Comparison of ENCODE assay signal across 18 cellular contexts in genomic region chr2:146651361-146651760, GRCh38.
A peak's percentile ranks its signal among the peaks of the same experiment; 100 is the strongest.
DNase-seq lines count a peak whose midpoint lies in the region; ATAC-seq, FAIRE-seq and TF ChIP-seq lines count a peak whose summit lies in the region.
"Had no signal": no experiment of that assay in that cellular context is flagged by ENCODE, and none has a peak within 500 bp of the region (broad histone marks: within the 10 kb centered on the region; RNA-seq: fewer than 3 reads in every experiment).

No MANE protein-coding gene starts in this region.

- TF ChIP-seq POLR2A in HepG2 (IDR thresholded peaks at IDR 0.05; ENCODE audit: insufficient read depth in 1 of 2, low read depth in 2 of 2, low read length in 2 of 2) (no peak), right lobe of liver (IDR thresholded peaks at IDR 0.05) (no peak)

- BruUV-seq in HepG2 (replicated peaks; lab: Mats Ljungman, UMichigan) (no TSS peak), PC-3 (replicated peaks; lab: Mats Ljungman, UMichigan) (no TSS peak)

- H4K20me1 ChIP-seq in HepG2 (ENCODE audit: insufficient read depth, low read length) (no peaks in the 10 kb centered on the region), PC-3 (ENCODE audit: low read length) (no peaks in the 10 kb centered on the region)

- no peak overlapping the region for H3K9ac ChIP-seq in HepG2 (ENCODE audit: insufficient read depth, low read depth, low read length)
- no peak overlapping the region for H3K9ac ChIP-seq in PC-3 (ENCODE audit: low read length)
- H3K9ac ChIP-seq in mesendoderm (ENCODE audit: low read length): no peak overlapping the region

- H3K79me1 ChIP-seq in mesendoderm (ENCODE audit: low read length): no peaks in the 10 kb centered on the region

- FAIRE-seq in HepG2 (lab: Jason Lieb, UNC): no peak
- FAIRE-seq: A549, D721Med, H54 had no signal

- H3K18ac ChIP-seq in mesendoderm (ENCODE audit: low read length): no peak overlapping the region

- no peak overlapping the region for H2BK120ac ChIP-seq in mesendoderm (ENCODE audit: low read depth, low read length)

- TF ChIP-seq CTCF in HepG2 (CRISPR knock-in tag; IDR thresholded peaks at IDR 0.05): no peak
- TF ChIP-seq CTCF in right lobe of liver (IDR thresholded peaks at IDR 0.05): no peak
- no peak for TF ChIP-seq CTCF in PC-3 (conservative IDR thresholded peaks at IDR 0.05; ENCODE audit: low read depth, low read length)
- no peak for TF ChIP-seq CTCF in fibroblast of mammary gland (conservative IDR thresholded peaks at IDR 0.05; ENCODE audit: control insufficient read depth, insufficient read depth, low read depth, low read length)

- TF ChIP-seq RAD21 in HepG2 (CRISPR knock-in tag; IDR thresholded peaks at IDR 0.05): no peak

- in situ Hi-C loops in HepG2 (cut with HindIII; ENCODE audit: extremely low pct_ligation_motif_present, low pct_unique_long_range_greater_than_20kb): no loop called here

- H3K36me3 Mint-ChIP-seq in activated CD4-positive, alpha-beta memory T cell treated with anti-CD3 and anti-CD28 coated beads, Interleukin-2, amount 10 ng/mL, durations not matched to agents 7 days and 5 days (ENCODE audit: low read depth): no peaks in the 10 kb centered on the region

- no peak overlapping the region for H3K4ac ChIP-seq in mesendoderm (ENCODE audit: low read depth, low read length)

- no peak overlapping the region for H3K23ac ChIP-seq in mesendoderm (ENCODE audit: low read length)

- ATAC-seq in HepG2 (no peak), right lobe of liver (no peak), PC-3 (no peak)
- ATAC-seq: A549, GM23338, HCT116 had no signal

- no peak overlapping the region for H3K27ac Mint-ChIP-seq in activated CD4-positive, alpha-beta memory T cell treated with anti-CD3 and anti-CD28 coated beads, Interleukin-2, amount 10 ng/mL, durations not matched to agents 7 days and 5 days
- H3K27ac Mint-ChIP-seq: CD4-positive, alpha-beta T cell; GM23338 had no signal

- no peaks in the 10 kb centered on the region for H3K4me1 Mint-ChIP-seq in activated CD4-positive, alpha-beta memory T cell treated with anti-CD3 and anti-CD28 coated beads, Interleukin-2, amount 10 ng/mL, durations not matched to agents 7 days and 5 days
- H3K4me1 Mint-ChIP-seq: GM23338 had no signal

- POLR2A ChIA-PET in HepG2 (lab: Yijun Ruan, JAX): no interaction called here
- POLR2A ChIA-PET in PC-3 (lab: Charles Lee; ENCODE audit: unreplicated experiment): no interaction called here
- POLR2A ChIA-PET in activated CD4-positive, alpha-beta memory T cell treated with anti-CD3 and anti-CD28 coated beads, Interleukin-2, amount 10 ng/mL, durations not matched to agents 7 days and 5 days (lab: Charles Lee): no interaction called here

- no peaks in the 10 kb centered on the region for H3F3A ChIP-seq in PC-3 (ENCODE audit: low read length, unreplicated experiment)

- 1% methylated on average over 3 of the region's 3 CpGs for WGBS in HepG2 (ENCODE audit: low lambda C conversion rate)
- WGBS in right lobe of liver (ENCODE audit: insufficient coverage, low coverage, low lambda C conversion rate, missing lambda C conversion rate): 30% methylated on average over 3 of the region's 3 CpGs
- no CpG with 5 or more reads among the region's 3 CpGs for WGBS in mesendoderm (ENCODE audit: extremely low coverage, insufficient coverage, low lambda C conversion rate)

- H3K4me3 ChIP-seq in HepG2 (replicated peaks in 1 of 3; ENCODE audit: insufficient read depth in 1 of 3, low read depth in 2 of 3, low read length in 3 of 3) (no peak overlapping the region), right lobe of liver (no peak overlapping the region), PC-3 (ENCODE audit: low read length) (no peak overlapping the region), fibroblast of mammary gland (ENCODE audit: control insufficient read depth, low read depth, low read length) (no peak overlapping the region), mesendoderm (ENCODE audit: low read length) (no peak overlapping the region)
- H3K4me3 ChIP-seq: A549, GM23338 had no signal

- H2AFZ ChIP-seq in HepG2 (ENCODE audit: low read length) (no peak overlapping the region), PC-3 (ENCODE audit: low read length) (no peak overlapping the region)
- H2AFZ ChIP-seq: GM23338 had no signal

- H4K8ac ChIP-seq in mesendoderm (ENCODE audit: low read depth, low read length): no peak overlapping the region

- no peaks in the 10 kb centered on the region for H3K79me2 ChIP-seq in HepG2 (ENCODE audit: insufficient read depth, low read length)
- no peaks in the 10 kb centered on the region for H3K79me2 ChIP-seq in PC-3 (ENCODE audit: low read length)
- H3K79me2 ChIP-seq in mesendoderm (ENCODE audit: control insufficient read depth, insufficient read depth, low read length): no peaks in the 10 kb centered on the region

- H3K27ac ChIP-seq in HepG2 (ENCODE audit: extremely low read length, insufficient read depth, low read length) (no peak overlapping the region), right lobe of liver (no peak overlapping the region), PC-3 (ENCODE audit: low read length) (no peak overlapping the region), mesendoderm (ENCODE audit: low read depth, low read length) (no peak overlapping the region)
- H3K27ac ChIP-seq: 22Rv1, A549, C4-2B had no signal

- H3K4me2 ChIP-seq in HepG2 (ENCODE audit: low read depth, low read length): no peak overlapping the region
- no peak overlapping the region for H3K4me2 ChIP-seq in PC-3 (ENCODE audit: low read length)
- H3K4me2 ChIP-seq in mesendoderm (ENCODE audit: low read length): no peak overlapping the region
- H3K4me2 ChIP-seq: A549, GM23338 had no signal

- H3K9me3 ChIP-seq in HepG2 (ENCODE audit: low read length): no peaks in the 10 kb centered on the region
- H3K9me3 ChIP-seq in right lobe of liver: no peaks in the 10 kb centered on the region
- H3K9me3 ChIP-seq in PC-3 (ENCODE audit: low read length): no peaks in the 10 kb centered on the region
- H3K9me3 ChIP-seq: Caco-2 had no signal

- H3K9me3 Mint-ChIP-seq in activated CD4-positive, alpha-beta memory T cell treated with anti-CD3 and anti-CD28 coated beads, Interleukin-2, amount 10 ng/mL, durations not matched to agents 7 days and 5 days: no peaks in the 10 kb centered on the region
- H3K9me3 Mint-ChIP-seq: CD4-positive, alpha-beta T cell had no signal

- DNase-seq in HepG2 (ENCODE audit: low spot score): no peak
- no peak for DNase-seq in right lobe of liver
- DNase-seq in PC-3: peak; percentile 33
- DNase-seq in fibroblast of mammary gland (ENCODE audit: low read depth): peak; percentile 4
- no peak for DNase-seq in effector CD4-positive, alpha-beta T cell
- DNase-seq in mesendoderm: no peak
- DNase-seq in activated CD4-positive, alpha-beta memory T cell treated with anti-CD3 and anti-CD28 coated beads, Interleukin-2, amount 10 ng/mL, durations not matched to agents 7 days and 5 days: no peak
- DNase-seq: AML-193; Caco-2; CD4-positive, alpha-beta T cell; GF-D8 had no signal

- no peak overlapping the region for H2BK15ac ChIP-seq in mesendoderm (replicated peaks; ENCODE audit: low read depth)

- no peaks in the 10 kb centered on the region for H3K27me3 Mint-ChIP-seq in activated CD4-positive, alpha-beta memory T cell treated with anti-CD3 and anti-CD28 coated beads, Interleukin-2, amount 10 ng/mL, durations not matched to agents 7 days and 5 days
- H3K27me3 Mint-ChIP-seq: CD4-positive, alpha-beta T cell had no signal

- no peaks in the 10 kb centered on the region for H3K9me2 ChIP-seq in PC-3 (replicated peaks; ENCODE audit: low read length)

- H3K4me3 Mint-ChIP-seq in activated CD4-positive, alpha-beta memory T cell treated with anti-CD3 and anti-CD28 coated beads, Interleukin-2, amount 10 ng/mL, durations not matched to agents 7 days and 5 days: no peak overlapping the region
- H3K4me3 Mint-ChIP-seq: CD4-positive, alpha-beta T cell; GM23338 had no signal

- intact Hi-C loops in HepG2 (cut with micrococcal nuclease; ENCODE audit: unreplicated experiment): no loop called here
- intact Hi-C loops in right lobe of liver (cut with DNase I): no loop called here
- intact Hi-C loops in PC-3 (cut with micrococcal nuclease): no loop called here

- H3K27me3 ChIP-seq in HepG2 (ENCODE audit: control insufficient read depth in 1 of 2, insufficient read depth in 2 of 2, low read length in 2 of 2) (no peaks in the 10 kb centered on the region), right lobe of liver (no peaks in the 10 kb centered on the region), PC-3 (ENCODE audit: low read length) (no peaks in the 10 kb centered on the region), mesendoderm (ENCODE audit: insufficient read depth, low read length, poor library complexity) (no peaks in the 10 kb centered on the region)

- TF ChIP-seq EP300 in HepG2 (IDR thresholded peaks at IDR 0.05; ENCODE audit: low read depth in 2 of 2, low read length in 2 of 2) (no peak), HepG2 (CRISPR knock-in tag; IDR thresholded peaks at IDR 0.05; ENCODE audit: borderline replicate concordance) (no peak)

- H3K36me3 ChIP-seq in HepG2 (replicated peaks in 1 of 2; ENCODE audit: control insufficient read depth in 1 of 2, insufficient read depth in 2 of 2, low read length in 2 of 2): no peaks in the 10 kb centered on the region
- no peaks in the 10 kb centered on the region for H3K36me3 ChIP-seq in right lobe of liver
- no peaks in the 10 kb centered on the region for H3K36me3 ChIP-seq in PC-3 (ENCODE audit: low read depth, low read length)
- no peaks in the 10 kb centered on the region for H3K36me3 ChIP-seq in mesendoderm (ENCODE audit: control insufficient read depth, insufficient read depth, low read length)

- no peak overlapping the region for H2BK5ac ChIP-seq in mesendoderm (ENCODE audit: low read length)

- H3K4me1 ChIP-seq in HepG2 (ENCODE audit: insufficient read depth, low read length): no peaks in the 10 kb centered on the region
- H3K4me1 ChIP-seq in right lobe of liver: no peaks in the 10 kb centered on the region
- 0 out of 2 replicates have a peak, but pooled peaks cover 6% of the 10 kb centered on the region for H3K4me1 ChIP-seq in PC-3 (ENCODE audit: insufficient read depth, low read length)
- no peaks in the 10 kb centered on the region for H3K4me1 ChIP-seq in mesendoderm (ENCODE audit: control insufficient read depth, low read depth, low read length)
- H3K4me1 ChIP-seq: A549, Caco-2 had no signal

- CTCF ChIA-PET in HepG2 (lab: Yijun Ruan, JAX; ENCODE audit: low intra/inter-chr PET ratio, low total read pairs): no interaction called here
- CTCF ChIA-PET in PC-3 (lab: Charles Lee): no interaction called here
- CTCF ChIA-PET in activated CD4-positive, alpha-beta memory T cell treated with anti-CD3 and anti-CD28 coated beads, Interleukin-2, amount 10 ng/mL, durations not matched to agents 7 days and 5 days (lab: Charles Lee): no interaction called here

- no peak overlapping the region for H4K5ac ChIP-seq in mesendoderm (ENCODE audit: low read length)

- H3K56ac ChIP-seq in mesendoderm (ENCODE audit: low read length): no peak overlapping the region

- no peak overlapping the region for H2AK5ac ChIP-seq in mesendoderm (ENCODE audit: low read length)

Comparison
In these comparisons a context has a peak if more than half of its experiments do, and no peak if none do; other contexts are left out.
1. DNase-seq: peak in PC-3 (single experiment) and fibroblast of mammary gland (single experiment); none in HepG2 (single experiment), right lobe of liver (0 of 3), effector CD4-positive, alpha-beta T cell (single experiment), mesendoderm (single experiment) and activated CD4-positive, alpha-beta memory T cell treated with anti-CD3 and anti-CD28 coated beads, Interleukin-2, amount 10 ng/mL, durations not matched to agents 7 days and 5 days (single experiment).